In the genomic region with DNA sequence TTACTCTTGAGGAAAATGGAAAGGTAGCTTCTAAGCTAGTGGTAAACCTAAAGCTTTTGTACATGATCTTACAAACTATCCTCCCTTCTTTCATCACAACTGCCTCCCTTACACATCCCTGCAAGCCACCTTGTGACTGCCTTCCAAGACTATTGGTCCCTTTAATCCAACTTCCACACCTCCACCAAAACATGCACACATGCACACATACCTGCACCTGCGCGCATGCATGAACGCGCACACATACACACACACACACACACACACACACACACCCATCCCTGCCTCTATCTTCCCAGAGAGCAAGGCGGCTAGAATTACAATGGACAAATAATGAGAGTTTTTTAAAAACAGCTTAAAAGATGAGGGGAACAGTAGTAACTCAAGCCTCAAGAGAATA, we compare ENCODE assay signal across 18 cellular contexts. TPM values are rescaled to one million over a fixed set of nuclear protein-coding genes. Genes with fewer than 3 reads are reported as not detected.
DNase-seq lines count a peak whose midpoint lies in the region; ATAC-seq and TF ChIP-seq lines count a peak whose summit lies in the region.
"Had no signal": no experiment of that assay in that cellular context is flagged by ENCODE, and none has a peak within 500 bp of the region (broad histone marks: within the 10 kb centered on the region; RNA-seq: fewer than 3 reads in every experiment).

No MANE protein-coding gene starts in this region.

- H3K23ac ChIP-seq in IMR-90 (ENCODE audit: low read depth, low read length) (peak overlapping the region; percentile 65), neuronal stem cell (ENCODE audit: low read depth, low read length, poor library complexity) (no peak overlapping the region)

- H4K20me1 ChIP-seq in IMR-90 (ENCODE audit: insufficient read depth, low read length), result peaks cover 64% of the 10 kb centered on the region

- no peak overlapping the region for H3K9ac ChIP-seq in IMR-90 (ENCODE audit: low read depth, low read length)
- no peak overlapping the region for H3K9ac ChIP-seq in neuronal stem cell (ENCODE audit: low read depth, low read length, poor library complexity)

- H3K36me3 ChIP-seq in IMR-90 (ENCODE audit: control insufficient read depth, insufficient read depth, low read length) (peaks cover 14% of the 10 kb centered on the region), adrenal gland (replicated peaks in 1 of 2) (peaks cover 0 to 8% of the 10 kb centered on the region in 2 donors), neuronal stem cell (replicated peaks in 1 of 2; ENCODE audit: control insufficient read depth in 2 of 2, insufficient read depth in 2 of 2, low read length in 2 of 2) (peaks cover 9 to 42% of the 10 kb centered on the region in 2 donors)
- H3K36me3 ChIP-seq: BE2C had no signal

- H3K9me3 ChIP-seq in IMR-90 (ENCODE audit: control insufficient read depth, insufficient read depth, low read length), result no peaks in the 10 kb centered on the region
- H3K9me3 ChIP-seq in adrenal gland (replicated peaks in 1 of 3), result no peaks in the 10 kb centered on the region
- H3K9me3 ChIP-seq in neuronal stem cell (replicated peaks in 1 of 2; ENCODE audit: control insufficient read depth in 2 of 2, insufficient read depth in 1 of 2, low read depth in 1 of 2, low read length in 2 of 2), result no peaks in the 10 kb centered on the region
- H3K9me3 ChIP-seq: BE2C, SJSA1 had no signal

- H3K56ac ChIP-seq in IMR-90 (ENCODE audit: extremely low read depth, insufficient read depth, low read length), result no peak overlapping the region

- H3K4ac ChIP-seq in IMR-90 (ENCODE audit: low read depth, low read length) (no peak overlapping the region), neuronal stem cell (ENCODE audit: low read length) (no peak overlapping the region)

- H3K14ac ChIP-seq in IMR-90 (replicated peaks; ENCODE audit: low read depth, low read length), result no peak overlapping the region; the same call in 1 of the 2 replicates
- H3K14ac ChIP-seq in neuronal stem cell (ENCODE audit: low read length), result no peak overlapping the region

- dilution Hi-C loops in IMR-90 (cut with HindIII; ENCODE audit: low sequenced_read_pairs, unreplicated experiment), result no loop called here

- peaks cover 10% of the 10 kb centered on the region for H3K4me1 ChIP-seq in IMR-90 (ENCODE audit: control insufficient read depth, insufficient read depth, low read length)
- H3K4me1 ChIP-seq in adrenal gland (replicated peaks in 1 of 2), result peaks cover 39 to 71% of the 10 kb centered on the region in 2 donors
- peaks cover 6 to 11% of the 10 kb centered on the region in 2 donors for H3K4me1 ChIP-seq in neuronal stem cell (ENCODE audit: control insufficient read depth in 2 of 2, insufficient read depth in 1 of 2, low read depth in 1 of 2, low read length in 2 of 2)
- H3K4me1 ChIP-seq: BE2C had no signal

- DNase-seq in T-helper 1 cell, result no peak
- DNase-seq in IMR-90, result no peak
- DNase-seq in adrenal gland, result no peak
- no peak for DNase-seq in nephron progenitor cell
- DNase-seq in AG08396 (ENCODE audit: low spot score), result no peak
- DNase-seq in neuronal stem cell (ENCODE audit: low spot score), result no peak
- DNase-seq: BE2C, endodermal cell, H7, left cardiac atrium, NCI-H1092, NCI-H2081, NCI-H446 had no signal

- no peaks in the 10 kb centered on the region for H3K9me3 Mint-ChIP-seq in T-helper 1 cell treated with Interleukin-12 subunit alpha and Interleukin-12 subunit beta and Interleukin-4 antibody, amounts not matched to agents 30 μg/mL and 1 μg/mL, for 36 hours
- H3K9me3 Mint-ChIP-seq in nephron progenitor cell, result no peaks in the 10 kb centered on the region
- H3K9me3 Mint-ChIP-seq: activated naive CD4-positive, alpha-beta T cell treated with anti-CD3 and anti-CD28 coated beads for 36 hours; endodermal cell had no signal

- H4K5ac ChIP-seq in IMR-90 (ENCODE audit: low read depth, low read length), result peak overlapping the region; percentile 6; the same call in 1 of the 2 replicates

- H3K9me1 ChIP-seq in IMR-90 (ENCODE audit: insufficient read depth, low read length), result peaks cover 26% of the 10 kb centered on the region

- TF ChIP-seq POLR2A in IMR-90 (IDR thresholded peaks at IDR 0.05; ENCODE audit: low read depth, low read length), result no peak
- TF ChIP-seq POLR2A in adrenal gland (IDR thresholded peaks at IDR 0.05), result no peak

- H3K4me2 ChIP-seq in IMR-90 (ENCODE audit: low read depth, low read length) (no peak overlapping the region), neuronal stem cell (ENCODE audit: insufficient read depth, low read length, poor library complexity, severe bottlenecking) (no peak overlapping the region)

- H3K27me3 ChIP-seq in IMR-90 (ENCODE audit: control insufficient read depth, insufficient read depth, low read length), result no peaks in the 10 kb centered on the region
- no peaks in the 10 kb centered on the region for H3K27me3 ChIP-seq in adrenal gland
- no peaks in the 10 kb centered on the region for H3K27me3 ChIP-seq in neuronal stem cell (ENCODE audit: control insufficient read depth in 3 of 3, insufficient read depth in 3 of 3, low read depth in 1 of 3, low read length in 3 of 3)
- H3K27me3 ChIP-seq: BE2C, SJSA1 had no signal

- H3K27me3 Mint-ChIP-seq in T-helper 1 cell treated with Interleukin-12 subunit alpha and Interleukin-12 subunit beta and Interleukin-4 antibody, amounts not matched to agents 30 μg/mL and 1 μg/mL, for 36 hours (ENCODE audit: low read depth), result no peaks in the 10 kb centered on the region
- no peaks in the 10 kb centered on the region for H3K27me3 Mint-ChIP-seq in nephron progenitor cell (ENCODE audit: low read depth, poor library complexity)

- TF ChIP-seq CTCF in IMR-90 (conservative IDR thresholded peaks at IDR 0.05; ENCODE audit: low read depth, low read length), result no peak
- TF ChIP-seq CTCF in adrenal gland (IDR thresholded peaks at IDR 0.05), result no peak
- TF ChIP-seq CTCF in nephron progenitor cell (IDR thresholded peaks at IDR 0.05), result no peak

- H2AK5ac ChIP-seq in IMR-90 (ENCODE audit: low read depth, low read length) (peak overlapping the region; percentile 27; the same call in 1 of the 2 replicates), neuronal stem cell (ENCODE audit: low read depth, low read length) (no peak overlapping the region)

- H2BK15ac ChIP-seq in IMR-90 (ENCODE audit: low read depth, low read length), result no peak overlapping the region
- no peak overlapping the region for H2BK15ac ChIP-seq in neuronal stem cell (ENCODE audit: low read length)

- H2AFZ ChIP-seq in IMR-90 (replicated peaks; ENCODE audit: low read length, poor library complexity) (no peak overlapping the region), neuronal stem cell (ENCODE audit: low read length) (no peak overlapping the region)

- H3K36me3 Mint-ChIP-seq in T-helper 1 cell treated with Interleukin-12 subunit alpha and Interleukin-12 subunit beta and Interleukin-4 antibody, amounts not matched to agents 30 μg/mL and 1 μg/mL, for 36 hours (ENCODE audit: low read depth), result peaks cover 23% of the 10 kb centered on the region
- H3K36me3 Mint-ChIP-seq in nephron progenitor cell (ENCODE audit: low read depth), result peaks cover 35% of the 10 kb centered on the region

- no peak overlapping the region for H2BK12ac ChIP-seq in neuronal stem cell (ENCODE audit: low read length)

- POLR2A ChIA-PET in IMR-90 (lab: Charles Lee; ENCODE audit: unreplicated experiment), result no interaction called here

- in situ Hi-C loops in IMR-90 (cut with MboI; ENCODE audit: low sequenced_read_pairs), result no loop called here

- H3K79me1 ChIP-seq in IMR-90 (ENCODE audit: low read depth in 1 of 2, low read length in 2 of 2), result peaks cover 26 to 76% of the 10 kb centered on the region in 2 experiments
- H3K79me1 ChIP-seq in neuronal stem cell (ENCODE audit: low read depth, low read length), result peaks cover 3% of the 10 kb centered on the region

- H2BK5ac ChIP-seq in IMR-90 (ENCODE audit: low read depth, low read length, poor library complexity, severe bottlenecking) (no peak overlapping the region), neuronal stem cell (ENCODE audit: low read length) (no peak overlapping the region)

- H3K18ac ChIP-seq in IMR-90 (ENCODE audit: low read depth, low read length) (no peak overlapping the region), neuronal stem cell (ENCODE audit: low read length) (no peak overlapping the region)

- CTCF ChIA-PET in IMR-90 (lab: Yijun Ruan, JAX), result no interaction called here

- intact Hi-C loops in IMR-90 (cut with micrococcal nuclease) (no loop called here), adrenal gland (cut with DNase I) (no loop called here)

- ATAC-seq in IMR-90 (ENCODE audit: low read depth) (no peak), HG03521 (IDR thresholded peaks at IDR 0.05; ENCODE audit: unreplicated experiment) (no peak)
- ATAC-seq: left cardiac atrium had no signal

- H4K8ac ChIP-seq in IMR-90 (ENCODE audit: low read depth in 2 of 2, low read length in 2 of 2) (no peak overlapping the region), neuronal stem cell (ENCODE audit: low read depth, low read length) (no peak overlapping the region)

- H3K4me3 Mint-ChIP-seq in T-helper 1 cell treated with Interleukin-12 subunit alpha and Interleukin-12 subunit beta and Interleukin-4 antibody, amounts not matched to agents 30 μg/mL and 1 μg/mL, for 36 hours, result no peak overlapping the region
- no peak overlapping the region for H3K4me3 Mint-ChIP-seq in nephron progenitor cell
- H3K4me3 Mint-ChIP-seq: activated naive CD4-positive, alpha-beta T cell treated with anti-CD3 and anti-CD28 coated beads for 36 hours; endodermal cell had no signal

- peak overlapping the region; percentile 44 for H2AK9ac ChIP-seq in IMR-90 (replicated peaks; ENCODE audit: low read depth, low read length, poor library complexity)

- no peak overlapping the region for H2BK20ac ChIP-seq in IMR-90 (ENCODE audit: low read depth, low read length)

- no CpG with 5 or more reads among the region's 5 CpGs for WGBS in IMR-90 (ENCODE audit: extremely low coverage in 2 of 2, insufficient read length in 1 of 2), 2 experiments
- 91 to 100% (median 97%) methylated on average over 5 of the region's 5 CpGs for WGBS in adrenal gland, 4 donors
- no CpG with 5 or more reads among the region's 5 CpGs for WGBS in neuronal stem cell (ENCODE audit: extremely low coverage in 2 of 2, insufficient read length in 2 of 2, insufficient replicate concordance in 1 of 2), 2 donors

- no peak for TF ChIP-seq RAD21 in IMR-90 (IDR thresholded peaks at IDR 0.05; ENCODE audit: low read length)

- peak overlapping the region; percentile 47 for H3K27ac Mint-ChIP-seq in T-helper 1 cell treated with Interleukin-12 subunit alpha and Interleukin-12 subunit beta and Interleukin-4 antibody, amounts not matched to agents 30 μg/mL and 1 μg/mL, for 36 hours
- H3K27ac Mint-ChIP-seq in nephron progenitor cell, result peak overlapping the region; percentile 31
- H3K27ac Mint-ChIP-seq: endodermal cell had no signal

- H3K4me3 ChIP-seq in IMR-90 (ENCODE audit: insufficient read depth, low read depth, low read length) (no peak overlapping the region), adrenal gland (no peak overlapping the region), neuronal stem cell (ENCODE audit: low read length in 2 of 2) (no peak overlapping the region)
- H3K4me3 ChIP-seq: SJSA1 had no signal

- no TSS peak for BruUV-seq in IMR-90 (replicated peaks; lab: Mats Ljungman, UMichigan)

- H2BK120ac ChIP-seq in IMR-90 (ENCODE audit: low read depth, low read length) (no peak overlapping the region), neuronal stem cell (ENCODE audit: low read depth, low read length) (no peak overlapping the region)

- no peak overlapping the region for H3K27ac ChIP-seq in IMR-90 (ENCODE audit: insufficient read depth, low read length)
- peak overlapping the region in 4 of 5 donors; percentile 4 to 45 (median 33) for H3K27ac ChIP-seq in adrenal gland
- H3K27ac ChIP-seq in neuronal stem cell (replicated peaks; ENCODE audit: low read length), result no peak overlapping the region
- H3K27ac ChIP-seq: 22Rv1, SJSA1 had no signal

- H3K4me1 Mint-ChIP-seq in T-helper 1 cell treated with Interleukin-12 subunit alpha and Interleukin-12 subunit beta and Interleukin-4 antibody, amounts not matched to agents 30 μg/mL and 1 μg/mL, for 36 hours (ENCODE audit: low read depth), result peaks cover 50% of the 10 kb centered on the region
- peaks cover 29% of the 10 kb centered on the region for H3K4me1 Mint-ChIP-seq in nephron progenitor cell

- H4K91ac ChIP-seq in IMR-90 (ENCODE audit: insufficient read depth, low read depth, low read length), result no peak overlapping the region
- no peak overlapping the region for H4K91ac ChIP-seq in neuronal stem cell (ENCODE audit: low read depth, low read length, poor library complexity)

RNA-seq across cellular contexts. Expression of a gene that starts 58.3 kb away (rescaled TPM):
- total RNA-seq in IMR-90 (2012; rRNA removed) (31.7 and 36.1 TPM in 2 replicates), adrenal gland (10 to 100 TPM; 16.2 to 65.3 (median 30.1) TPM)
- polyA plus RNA-seq in IMR-90 (2012; rRNA removed) (12.9 and 13.1 TPM in 2 replicates), adrenal gland (10 to 100 TPM in 1 of 3 donors, 1 to 10 TPM in 2; 7.1 to 25.8 (median 9.7) TPM)
- 5.5 and 5.7 TPM in 2 replicates for polyA plus RNA-seq in IMR-90 (2012; cell fraction: cytosol; rRNA removed)
- polyA plus RNA-seq in IMR-90 (2012; cell fraction: nucleus; rRNA removed; ENCODE audit: low replicate concordance), result 6.7 and 17.7 TPM in 2 replicates
- 27.0 TPM for polyA plus RNA-seq in neuronal stem cell (2013, experiment 1 of 2)
- 28.3 TPM for polyA plus RNA-seq in neuronal stem cell (2013, experiment 2 of 2)

Comparison
In these comparisons a context has a peak if more than half of its experiments do, and no peak if none do; other contexts are left out.
1. H3K27ac ChIP-seq: peak in adrenal gland (4 of 5); none in IMR-90 (single experiment) and neuronal stem cell (single experiment).